ENCODE assay signal across 9 cellular contexts in the genomic region with DNA sequence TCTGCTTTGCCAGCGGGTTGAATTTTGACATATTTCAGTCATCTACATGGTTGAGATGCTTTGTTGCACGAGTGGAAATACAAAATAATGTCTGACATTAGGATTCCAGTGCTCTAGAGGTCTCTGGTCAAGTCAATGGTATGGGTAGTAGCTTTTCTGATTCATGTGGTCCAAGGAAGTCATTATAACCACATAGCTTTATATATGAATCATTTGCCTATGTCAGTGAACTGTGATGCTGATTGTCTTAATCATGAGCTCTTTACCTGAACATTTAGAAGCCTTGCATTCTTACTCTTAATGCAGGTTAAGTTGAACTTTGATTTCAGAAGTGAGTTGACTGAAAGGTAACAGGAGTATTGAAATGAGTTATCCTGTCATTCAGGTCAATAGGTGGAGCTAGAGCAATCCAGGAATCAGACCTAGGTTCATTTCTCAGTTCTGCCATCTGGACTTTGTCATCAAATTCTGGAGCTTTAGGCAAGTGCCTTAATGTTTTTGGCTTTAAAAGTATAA. TPM values are rescaled to one million over a fixed set of nuclear protein-coding genes. Genes with fewer than 3 reads are reported as not detected.
DNase-seq lines count a peak whose midpoint lies in the region; ATAC-seq and TF ChIP-seq lines count a peak whose summit lies in the region.
"Had no signal": no experiment of that assay in that cellular context is flagged by ENCODE, and none has a peak within 500 bp of the region (broad histone marks: within the 10 kb centered on the region; RNA-seq: fewer than 3 reads in every experiment).

No MANE protein-coding gene starts in this region.

- H3K4me2 ChIP-seq in PC-9 = peak overlapping the region; percentile 56

- H2AFZ ChIP-seq in PC-9 = no peak overlapping the region

- H3K4me1 ChIP-seq in PC-9 (replicated peaks; ENCODE audit: insufficient read depth) = peaks cover 59% of the 10 kb centered on the region

- no TSS peak for BruUV-seq in PC-9 (replicated peaks; lab: Mats Ljungman, UMichigan)

- H3K36me3 ChIP-seq in GM06990 (ENCODE audit: control insufficient read depth, insufficient read depth, low read length) (no peaks in the 10 kb centered on the region), PC-9 (ENCODE audit: low read depth) (no peaks in the 10 kb centered on the region)

- ATAC-seq in HG03025 (IDR thresholded peaks at IDR 0.05; ENCODE audit: low FRiP score, unreplicated experiment) (no peak), HG03457 (IDR thresholded peaks at IDR 0.05; ENCODE audit: unreplicated experiment) (no peak)

- peak; percentile 91 for DNase-seq in ACHN
- no peak for DNase-seq in GM06990 (ENCODE audit: extremely low read depth, insufficient read length)
- peak in 1 of 2 experiments; percentile 97 for DNase-seq in PC-9
- peak; percentile 43 for DNase-seq in fibroblast of the aortic adventitia (ENCODE audit: low read depth)
- no peak for DNase-seq in iPS-NIHi11 (ENCODE audit: low spot score)
- no peak for DNase-seq in SIG-M5 treated with dmso at 0.1 percent for 504 hours (lab: John Stamatoyannopoulos, UW; ENCODE audit: unreplicated experiment)
- DNase-seq: stimulated activated CD4-positive, alpha-beta T cell treated with anti-CD3 and anti-CD28 coated beads, Interleukin-15, amount 100 ng/mL, for 24 hours had no signal

- peaks cover 75% of the 10 kb centered on the region for H3K79me2 ChIP-seq in PC-9 (ENCODE audit: low read depth)

- H3K4me3 ChIP-seq in GM06990 (replicated peaks; ENCODE audit: low read depth, low read length) (no peak overlapping the region), PC-9 (no peak overlapping the region), fibroblast of the aortic adventitia (ENCODE audit: low read depth, low read length) (no peak overlapping the region)

- H3K27me3 ChIP-seq in GM06990 (replicated peaks; ENCODE audit: control insufficient read depth, insufficient read depth, low read length) (no peaks in the 10 kb centered on the region), PC-9 (ENCODE audit: insufficient read depth, low read depth) (no peaks in the 10 kb centered on the region)

- intact Hi-C loops in PC-9 (cut with micrococcal nuclease; ENCODE audit: unreplicated experiment) = loop anchor here (1.0 to 5.0 kb wide), 2 partner anchors 23 to 53 kb away; no protein-coding TSS in a partner anchor

- H3K9me2 ChIP-seq in PC-9 (ENCODE audit: insufficient read depth) = no peaks in the 10 kb centered on the region

- peak overlapping the region; percentile 61 for H3K27ac ChIP-seq in PC-9

- H3K9me3 ChIP-seq in PC-9 (ENCODE audit: insufficient read depth, low read depth) = no peaks in the 10 kb centered on the region

- CTCF ChIA-PET in PC-9 (lab: Charles Lee) = interaction anchor here (0.6 to 1.9 kb wide), 6 partner anchors 10 to 347 kb away, joined by 3 to 23 read pairs (median 6); no protein-coding TSS in a partner anchor

- POLR2A ChIA-PET in PC-9 (lab: Charles Lee; ENCODE audit: unreplicated experiment) = interaction anchor here (0.6 to 1.1 kb wide), 4 partner anchors 21 to 204 kb away, joined by 3 to 4 read pairs (median 3); no protein-coding TSS in a partner anchor

- in situ Hi-C loops in ACHN (cut with HindIII; ENCODE audit: low pct_ligation_motif_present, low pct_unique_long_range_greater_than_20kb, low sequenced_read_pairs) = no loop called here

- TF ChIP-seq CTCF in GM06990 (IDR thresholded peaks at IDR 0.05; ENCODE audit: insufficient read depth, low read length, poor library complexity, severe bottlenecking) (peak; percentile 47), PC-9 (conservative IDR thresholded peaks at IDR 0.05) (peak; percentile 63; the same call in 1 of the 2 replicates), fibroblast of the aortic adventitia (IDR thresholded peaks at IDR 0.05; ENCODE audit: insufficient read depth, low read length) (no peak)

- H3F3A ChIP-seq in PC-9 (ENCODE audit: insufficient read depth, low read depth) = peaks cover 34% of the 10 kb centered on the region

- H4K20me1 ChIP-seq in PC-9 (ENCODE audit: insufficient read depth) = peaks cover 18% of the 10 kb centered on the region; the same call in 1 of the 2 replicates

RNA-seq across cellular contexts. Expression of gene MAPK8, which starts 3.3 kb away (rescaled TPM):
- 67.5 and 72.1 TPM in 2 replicates for total RNA-seq in PC-9 (2021)
- 22.4 and 39.1 TPM in 2 replicates for total RNA-seq in fibroblast of the aortic adventitia (ENCODE audit: low replicate concordance)

RNA-seq across cellular contexts. Expression of gene FRMPD2, which starts 35.3 kb away (rescaled TPM):
- total RNA-seq in PC-9 (2021) (1.6 and 2.4 TPM in 2 replicates), fibroblast of the aortic adventitia (ENCODE audit: low replicate concordance) (not detected in 2 replicates)

Comparison
In these comparisons a context has a peak if more than half of its experiments do, and no peak if none do; other contexts are left out.
1. DNase-seq: peak in ACHN (single experiment) and fibroblast of the aortic adventitia (single experiment); none in GM06990 (single experiment), iPS-NIHi11 (single experiment) and SIG-M5 treated with dmso at 0.1 percent for 504 hours (single experiment).